In genomic region chr11:118251858-118252652, GRCh38 we compare ENCODE assay signal across 1 cellular context.
TF ChIP-seq lines count a peak whose summit lies in the region.

A gene with protein sequence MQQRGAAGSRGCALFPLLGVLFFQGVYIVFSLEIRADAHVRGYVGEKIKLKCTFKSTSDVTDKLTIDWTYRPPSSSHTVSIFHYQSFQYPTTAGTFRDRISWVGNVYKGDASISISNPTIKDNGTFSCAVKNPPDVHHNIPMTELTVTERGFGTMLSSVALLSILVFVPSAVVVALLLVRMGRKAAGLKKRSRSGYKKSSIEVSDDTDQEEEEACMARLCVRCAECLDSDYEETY (minus strand): TSS chr11:118252365. CDS start chr11:118252294, 71 bp downstream.

TF ChIP-seq in HepG2, 621 proteins besides CTCF, POLR2A, EP300 and RAD21 (continued from another document and continues in another):
- TF ChIP-seq, protein P1, sequence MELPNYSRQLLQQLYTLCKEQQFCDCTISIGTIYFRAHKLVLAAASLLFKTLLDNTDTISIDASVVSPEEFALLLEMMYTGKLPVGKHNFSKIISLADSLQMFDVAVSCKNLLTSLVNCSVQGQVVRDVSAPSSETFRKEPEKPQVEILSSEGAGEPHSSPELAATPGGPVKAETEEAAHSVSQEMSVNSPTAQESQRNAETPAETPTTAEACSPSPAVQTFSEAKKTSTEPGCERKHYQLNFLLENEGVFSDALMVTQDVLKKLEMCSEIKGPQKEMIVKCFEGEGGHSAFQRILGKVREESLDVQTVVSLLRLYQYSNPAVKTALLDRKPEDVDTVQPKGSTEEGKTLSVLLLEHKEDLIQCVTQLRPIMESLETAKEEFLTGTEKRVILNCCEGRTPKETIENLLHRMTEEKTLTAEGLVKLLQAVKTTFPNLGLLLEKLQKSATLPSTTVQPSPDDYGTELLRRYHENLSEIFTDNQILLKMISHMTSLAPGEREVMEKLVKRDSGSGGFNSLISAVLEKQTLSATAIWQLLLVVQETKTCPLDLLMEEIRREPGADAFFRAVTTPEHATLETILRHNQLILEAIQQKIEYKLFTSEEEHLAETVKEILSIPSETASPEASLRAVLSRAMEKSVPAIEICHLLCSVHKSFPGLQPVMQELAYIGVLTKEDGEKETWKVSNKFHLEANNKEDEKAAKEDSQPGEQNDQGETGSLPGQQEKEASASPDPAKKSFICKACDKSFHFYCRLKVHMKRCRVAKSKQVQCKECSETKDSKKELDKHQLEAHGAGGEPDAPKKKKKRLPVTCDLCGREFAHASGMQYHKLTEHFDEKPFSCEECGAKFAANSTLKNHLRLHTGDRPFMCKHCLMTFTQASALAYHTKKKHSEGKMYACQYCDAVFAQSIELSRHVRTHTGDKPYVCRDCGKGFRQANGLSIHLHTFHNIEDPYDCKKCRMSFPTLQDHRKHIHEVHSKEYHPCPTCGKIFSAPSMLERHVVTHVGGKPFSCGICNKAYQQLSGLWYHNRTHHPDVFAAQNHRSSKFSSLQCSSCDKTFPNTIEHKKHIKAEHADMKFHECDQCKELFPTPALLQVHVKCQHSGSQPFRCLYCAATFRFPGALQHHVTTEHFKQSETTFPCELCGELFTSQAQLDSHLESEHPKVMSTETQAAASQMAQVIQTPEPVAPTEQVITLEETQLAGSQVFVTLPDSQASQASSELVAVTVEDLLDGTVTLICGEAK (IDR thresholded peaks at IDR 0.05), result peak; percentile 86
- TF ChIP-seq, protein P1 (CRISPR knock-in tag; IDR thresholded peaks at IDR 0.05), result 0 out of 2 replicates have a peak, but pooled peaks have one; percentile 52
- TF ChIP-seq MXD4 (CRISPR knock-in tag; IDR thresholded peaks at IDR 0.05) (no peak), LRRFIP1 (CRISPR knock-in tag; conservative IDR thresholded peaks at IDR 0.05) (no peak), ZNF451 (CRISPR knock-in tag; IDR thresholded peaks at IDR 0.05) (no peak), ZNF646 (CRISPR knock-in tag; IDR thresholded peaks at IDR 0.05) (no peak), ZFX (CRISPR knock-in tag; IDR thresholded peaks at IDR 0.05; ENCODE audit: low read depth) (no peak; the same call in 1 of the 2 replicates), ZNF75D (CRISPR knock-in tag; IDR thresholded peaks at IDR 0.05; ENCODE audit: borderline replicate concordance) (no peak), ZBTB21 (CRISPR knock-in tag; IDR thresholded peaks at IDR 0.05) (peak; percentile 71; the same call in 1 of the 2 replicates), KAT7 (CRISPR knock-in tag; IDR thresholded peaks at IDR 0.05; ENCODE audit: borderline replicate concordance) (no peak), REPIN1 (CRISPR knock-in tag; IDR thresholded peaks at IDR 0.05; ENCODE audit: borderline replicate concordance, low read depth) (peak; percentile 21; the same call in 1 of the 2 replicates), BRF2 (CRISPR knock-in tag; IDR thresholded peaks at IDR 0.05) (no peak), ZNF468 (CRISPR knock-in tag; IDR thresholded peaks at IDR 0.05) (no peak), CCAR2 (optimal IDR thresholded peaks at IDR 0.05; ENCODE audit: low read depth, low read length) (no peak), TCF7 (IDR thresholded peaks at IDR 0.05; ENCODE audit: low read depth) (no peak), ZSCAN5A (CRISPR knock-in tag; IDR thresholded peaks at IDR 0.05; ENCODE audit: borderline replicate concordance) (no peak), CERS6 (CRISPR knock-in tag; IDR thresholded peaks at IDR 0.05) (no peak), ZC3H4 (CRISPR knock-in tag; IDR thresholded peaks at IDR 0.05; ENCODE audit: borderline replicate concordance) (no peak), ZNF703 (CRISPR knock-in tag; IDR thresholded peaks at IDR 0.05; ENCODE audit: borderline replicate concordance) (no peak), MTF1 (CRISPR knock-in tag; IDR thresholded peaks at IDR 0.05) (no peak), ZNF557 (CRISPR knock-in tag; IDR thresholded peaks at IDR 0.05) (no peak; the same call in 1 of the 2 replicates), TARDBP (CRISPR knock-in tag; IDR thresholded peaks at IDR 0.05) (peak; percentile 48; the same call in 1 of the 2 replicates), SMAD3 (CRISPR knock-in tag; IDR thresholded peaks at IDR 0.05) (no peak), ZNF761 (CRISPR knock-in tag; conservative IDR thresholded peaks at IDR 0.05) (no peak), ZFP82 (CRISPR knock-in tag; IDR thresholded peaks at IDR 0.05; ENCODE audit: borderline replicate concordance) (no peak), TAF15 (IDR thresholded peaks at IDR 0.05; ENCODE audit: low read depth, low read length, poor library complexity, severe bottlenecking) (no peak), TSC22D2 (CRISPR knock-in tag; IDR thresholded peaks at IDR 0.05; ENCODE audit: borderline replicate concordance) (no peak), NKX3-1 (CRISPR knock-in tag; IDR thresholded peaks at IDR 0.05) (0 out of 2 replicates have a peak, but pooled peaks have one; percentile 24), GTF3A (CRISPR knock-in tag; conservative IDR thresholded peaks at IDR 0.05) (no peak)
- TF ChIP-seq, protein P2, sequence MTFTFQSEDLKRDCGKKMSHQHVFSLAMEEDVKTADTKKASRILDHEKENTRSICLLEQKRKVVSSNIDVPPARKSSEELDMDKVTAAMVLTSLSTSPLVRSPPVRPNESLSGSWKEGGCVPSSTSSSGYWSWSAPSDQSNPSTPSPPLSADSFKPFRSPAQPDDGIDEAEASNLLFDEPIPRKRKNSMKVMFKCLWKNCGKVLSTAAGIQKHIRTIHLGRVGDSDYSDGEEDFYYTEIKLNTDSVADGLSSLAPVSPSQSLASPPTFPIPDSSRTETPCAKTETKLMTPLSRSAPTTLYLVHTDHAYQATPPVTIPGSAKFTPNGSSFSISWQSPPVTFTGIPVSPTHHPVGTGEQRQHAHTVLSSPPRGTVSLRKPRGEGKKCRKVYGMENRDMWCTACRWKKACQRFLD (CRISPR knock-in tag; IDR thresholded peaks at IDR 0.05; ENCODE audit: borderline replicate concordance), result no peak
- TF ChIP-seq, protein P3, sequence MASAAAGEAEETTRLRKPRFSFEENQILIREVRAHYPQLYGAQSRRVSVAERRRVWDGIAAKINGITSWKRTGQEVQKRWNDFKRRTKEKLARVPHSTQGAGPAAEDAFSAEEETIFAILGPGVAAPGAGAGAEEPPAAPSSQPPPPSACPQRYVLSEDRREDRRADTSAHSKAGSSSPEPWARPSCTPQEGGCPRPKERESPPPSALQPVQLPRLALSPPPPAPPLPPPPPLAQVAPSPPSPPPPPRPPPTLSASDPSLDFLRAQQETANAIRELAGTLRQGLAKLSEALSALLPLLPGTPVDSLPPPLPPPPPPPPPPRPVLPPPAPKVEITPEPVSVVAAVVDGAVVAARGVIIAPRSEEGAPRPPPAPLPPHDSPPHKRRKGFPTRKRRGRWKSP (CRISPR knock-in tag; IDR thresholded peaks at IDR 0.05), result peak; percentile 51; the same call in 1 of the 2 replicates
